In the genomic region with DNA sequence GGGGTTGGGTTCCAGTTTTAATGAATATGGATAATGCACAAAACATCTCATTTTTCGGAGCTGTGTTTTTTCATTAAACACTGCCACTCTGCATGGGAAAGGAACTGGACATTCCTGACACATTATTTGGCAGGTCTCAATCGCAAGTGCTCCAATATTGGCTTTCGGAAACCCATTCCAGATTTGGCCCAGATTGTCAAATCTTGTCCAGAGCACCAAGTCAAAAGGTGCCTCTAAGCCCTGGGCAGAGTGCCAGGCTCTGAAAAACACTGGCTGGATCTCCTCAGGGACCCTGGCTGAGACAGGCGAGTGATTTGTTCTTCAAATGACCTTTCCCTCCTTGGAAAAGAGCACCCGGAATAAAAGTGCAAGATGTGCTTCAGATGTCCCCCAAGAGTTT, we compare ENCODE assay signal across 19 cellular contexts.
DNase-seq lines count a peak whose midpoint lies in the region; ATAC-seq and TF ChIP-seq lines count a peak whose summit lies in the region.
"Had no signal": no experiment of that assay in that cellular context is flagged by ENCODE, and none has a peak within 500 bp of the region (broad histone marks: within the 10 kb centered on the region; RNA-seq: fewer than 3 reads in every experiment).

No MANE protein-coding gene starts in this region.

- H3K36me3 ChIP-seq in tibial artery, result no peaks in the 10 kb centered on the region
- H3K36me3 ChIP-seq: gastrocnemius medialis, prostate gland had no signal

- H3K27ac ChIP-seq in coronary artery (peak overlapping the region; percentile 32 to 85), right cardiac atrium (ENCODE audit: low read length) (peak overlapping the region; percentile 40), tibial artery (peak overlapping the region; percentile 69 to 78)
- H3K27ac ChIP-seq: gastrocnemius medialis, prostate gland had no signal

- no peaks in the 10 kb centered on the region for H3K27me3 Mint-ChIP-seq in Calu3 (ENCODE audit: unreplicated experiment)

- H3K27me3 ChIP-seq in right cardiac atrium (ENCODE audit: control insufficient read depth, insufficient read depth) (no peaks in the 10 kb centered on the region), tibial artery (no peaks in the 10 kb centered on the region)
- H3K27me3 ChIP-seq: gastrocnemius medialis had no signal

- H3K9me3 ChIP-seq in right cardiac atrium (ENCODE audit: control insufficient read depth, low read length), result no peaks in the 10 kb centered on the region
- H3K9me3 ChIP-seq in tibial artery, result no peaks in the 10 kb centered on the region
- H3K9me3 ChIP-seq: gastrocnemius medialis, prostate gland had no signal

- DNase-seq in NCI-H2171 treated with DMSO at 0.1 percent for 48 hours (lab: John Stamatoyannopoulos, UW) (peak; percentile 20), coronary artery (ENCODE audit: low spot score) (no peak), right cardiac atrium (peak; percentile 69 to 90 (median 83)), tibial artery (peak; percentile 57 to 77), Calu3 (no peak), AG20443 (ENCODE audit: low spot score) (no peak)
- DNase-seq: activated CD4-positive, alpha-beta T cell treated with anti-CD3 and anti-CD28 coated beads, Interleukin-2, amount 50 U/mL, for 4 hours; activated naive CD4-positive, alpha-beta T cell; activated T-cell treated with anti-CD3 and anti-CD28 coated beads, Interleukin-2, amount 50 U/mL, for 72 hours; gastrocnemius medialis; immature natural killer cell; NCI-H2029; NCI-H226; NCI-H748 treated with DMSO at 0.1 percent for 48 hours; stimulated activated naive CD8-positive, alpha-beta T cell treated with anti-CD3 and anti-CD28 coated beads, Interleukin-15, Interleukin-2, amounts not matched to agents 100 U/mL and 50 U/mL, for 24 hours; T-helper 1 cell; trophoblast cell had no signal

- no peaks in the 10 kb centered on the region for H3K4me1 Mint-ChIP-seq in Calu3 (ENCODE audit: low read depth, unreplicated experiment)

- no peak overlapping the region for H3K27ac Mint-ChIP-seq in Calu3 (ENCODE audit: unreplicated experiment)
- H3K27ac Mint-ChIP-seq: activated T-cell treated with anti-CD3 and anti-CD28 coated beads, Interleukin-2, amount 50 U/mL, for 72 hours; immature natural killer cell had no signal

- H3K4me1 ChIP-seq in right cardiac atrium (ENCODE audit: control insufficient read depth, insufficient read depth, low read length), result peaks cover 4% of the 10 kb centered on the region
- peaks cover 0 to 21% (median 16%) of the 10 kb centered on the region in 4 donors for H3K4me1 ChIP-seq in tibial artery
- H3K4me1 ChIP-seq: prostate gland had no signal

- no peak for TF ChIP-seq CTCF in coronary artery (IDR thresholded peaks at IDR 0.05)
- no peak for TF ChIP-seq CTCF in tibial artery (IDR thresholded peaks at IDR 0.05)
- no peak for TF ChIP-seq CTCF in Calu3 (IDR thresholded peaks at IDR 0.05; ENCODE audit: unreplicated experiment)

- 22% methylated on average over 5 of the region's 5 CpGs for WGBS in right cardiac atrium

- TF ChIP-seq POLR2A in GM18505 (IDR thresholded peaks at IDR 0.05; ENCODE audit: borderline replicate concordance, extremely low read depth, insufficient read depth, insufficient read length), result no peak

- ATAC-seq in right cardiac atrium, result peak; percentile 63 to 76
- no peak for ATAC-seq in GM18505 (IDR thresholded peaks at IDR 0.05; ENCODE audit: unreplicated experiment)
- ATAC-seq: activated T-cell treated with anti-CD3 and anti-CD28 coated beads, Interleukin-2, amount 50 U/mL, for 72 hours; gastrocnemius medialis; stimulated activated naive CD8-positive, alpha-beta T cell treated with anti-CD3 and anti-CD28 coated beads, Interleukin-15, Interleukin-2, amounts not matched to agents 100 U/mL and 50 U/mL, for 24 hours had no signal

- no TSS peak for BruUV-seq in Calu3 (replicated peaks; lab: Mats Ljungman, UMichigan)

- peaks cover 2% of the 10 kb centered on the region for H3K9me3 Mint-ChIP-seq in Calu3 (ENCODE audit: low read depth, unreplicated experiment)

- H3K4me3 Mint-ChIP-seq in Calu3 (ENCODE audit: low read depth, unreplicated experiment), result no peak overlapping the region
- H3K4me3 Mint-ChIP-seq: activated T-cell treated with anti-CD3 and anti-CD28 coated beads, Interleukin-2, amount 50 U/mL, for 72 hours; immature natural killer cell had no signal

- CTCF ChIA-PET in Calu3 (lab: Charles Lee), result no interaction called here

- H3K4me3 ChIP-seq in coronary artery (peak overlapping the region; percentile 35), right cardiac atrium (ENCODE audit: low read length) (no peak overlapping the region), tibial artery (no peak overlapping the region)
- H3K4me3 ChIP-seq: gastrocnemius medialis, prostate gland had no signal

- no peaks in the 10 kb centered on the region for H3K36me3 Mint-ChIP-seq in Calu3 (ENCODE audit: insufficient read depth, unreplicated experiment)

- intact Hi-C loops in right cardiac atrium (cut with DNase I), result loop anchor here in 1 of 4 donors (10.0 kb wide), 1 partner anchor 60 kb away; no protein-coding TSS in a partner anchor
- intact Hi-C loops in tibial artery (cut with DNase I; ENCODE audit: low total_unique reads), result no loop called here
- intact Hi-C loops in Calu3 (cut with micrococcal nuclease; ENCODE audit: unreplicated experiment), result no loop called here

Comparison
In these comparisons a context has a peak if more than half of its experiments do, and no peak if none do; other contexts are left out.
1. DNase-seq: peak in NCI-H2171 treated with DMSO at 0.1 percent for 48 hours (single experiment), right cardiac atrium (3 of 3) and tibial artery (2 of 2); none in coronary artery (single experiment), Calu3 (single experiment) and AG20443 (single experiment).
2. Peak in every context shown above with its lines, with median percentiles within 50 percentile points of each other: H3K27ac ChIP-seq.